ENCODE assay signal across 9 cellular contexts in the genomic region with DNA sequence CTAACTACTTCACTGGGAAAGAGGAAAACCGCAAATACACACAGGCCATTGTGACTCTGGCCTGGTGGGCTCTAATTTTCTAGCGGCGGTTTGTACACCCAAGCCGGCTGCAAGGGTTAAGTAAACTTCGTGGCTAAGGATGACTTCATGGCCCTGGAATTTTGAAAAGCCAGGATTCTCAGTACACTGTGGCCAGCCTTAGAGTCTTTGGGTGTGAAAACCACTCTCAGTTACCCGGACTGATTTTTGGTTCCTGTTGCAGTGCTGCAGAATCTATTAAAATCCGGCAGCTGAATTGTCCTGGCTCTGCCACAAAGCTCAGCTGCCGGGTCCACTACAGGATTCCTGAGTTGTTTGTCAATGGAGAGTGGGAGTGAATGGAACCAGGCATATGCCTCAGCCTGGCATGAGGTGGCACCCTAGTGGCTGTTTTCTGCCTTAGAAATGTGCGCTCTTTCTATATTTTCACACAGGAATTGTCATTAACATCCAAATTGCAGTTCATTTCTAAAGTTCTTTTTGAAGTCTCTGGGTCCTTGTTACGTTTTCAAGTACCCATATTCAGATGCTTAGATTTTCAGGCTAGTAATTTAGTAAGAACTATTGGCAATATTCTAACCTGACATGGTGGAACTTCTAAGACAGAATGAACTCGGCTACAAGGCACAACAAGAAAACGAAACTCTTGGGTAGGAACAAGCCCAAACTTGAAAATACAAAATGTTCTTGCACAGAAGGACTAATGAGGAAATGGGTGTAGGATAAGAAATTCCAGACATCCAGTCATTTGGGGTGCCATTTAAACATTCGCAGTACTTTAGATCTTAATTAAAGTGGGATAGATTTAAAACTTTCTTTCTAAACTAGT.
DNase-seq lines count a peak whose midpoint lies in the region; ATAC-seq, FAIRE-seq and TF ChIP-seq lines count a peak whose summit lies in the region.
"Had no signal": no experiment of that assay in that cellular context is flagged by ENCODE, and none has a peak within 500 bp of the region (broad histone marks: within the 10 kb centered on the region; RNA-seq: fewer than 3 reads in every experiment).

No MANE protein-coding gene starts in this region.

- TF ChIP-seq CTCF in kidney epithelial cell (IDR thresholded peaks at IDR 0.05; ENCODE audit: insufficient read depth, low read length, poor library complexity, severe bottlenecking) (peak; percentile 78), spleen (IDR thresholded peaks at IDR 0.05 in 8 of 11, conservative IDR thresholded peaks at IDR 0.05 in 3 of 11) (peak in 10 of 11 experiments; percentile 23 to 63 (median 55))

- H3K27me3 ChIP-seq in kidney epithelial cell (ENCODE audit: control insufficient read depth, insufficient read depth, low read length) (no peaks in the 10 kb centered on the region), spleen (replicated peaks in 1 of 7) (no peaks in the 10 kb centered on the region)

- peak; percentile 26 for DNase-seq in 8988T
- DNase-seq in H54 (ENCODE audit: insufficient read length, low spot score): peak; percentile 52
- peak; percentile 36 for DNase-seq in NCI-H526 treated with DMSO at 0.1 percent for 48 hours (lab: John Stamatoyannopoulos, UW)
- peak; percentile 14 to 73 for DNase-seq in cerebellar nuclear complex (lab: John Stamatoyannopoulos, UW)
- DNase-seq in kidney epithelial cell (ENCODE audit: low read depth): peak; percentile 92
- DNase-seq in spleen: no peak

- intact Hi-C loops in spleen (cut with DNase I; ENCODE audit: low total_unique reads): loop anchor here (10.0 kb wide), 1 partner anchor 293 kb away; no protein-coding TSS in a partner anchor

- WGBS in spleen, 5 donors: 26 to 52% (median 46%) methylated on average over 13 of the region's 13 CpGs

- H3K4me3 ChIP-seq in kidney epithelial cell (ENCODE audit: low read depth, low read length) (no peak overlapping the region), spleen (no peak overlapping the region)

- FAIRE-seq in H54 (lab: Jason Lieb, UNC): peak; percentile 95
- FAIRE-seq: colon had no signal

- ATAC-seq in GM21381 (IDR thresholded peaks at IDR 0.05; ENCODE audit: unreplicated experiment): no peak
- ATAC-seq in HG03432 (IDR thresholded peaks at IDR 0.05; ENCODE audit: unreplicated experiment): no peak

- H3K27ac ChIP-seq in spleen: peak overlapping the region; percentile 0 to 67 (median 55)

- H3K36me3 ChIP-seq in kidney epithelial cell (ENCODE audit: control insufficient read depth, insufficient read depth, low read length) (no peaks in the 10 kb centered on the region), spleen (no peaks in the 10 kb centered on the region)

- peaks cover 0 to 23% (median 12%) of the 10 kb centered on the region in 6 donors for H3K4me1 ChIP-seq in spleen

- TF ChIP-seq POLR2A in H54 (IDR thresholded peaks at IDR 0.05; ENCODE audit: low read depth, low read length) (no peak), spleen (IDR thresholded peaks at IDR 0.05) (no peak)

- H3K9me3 ChIP-seq in spleen: no peaks in the 10 kb centered on the region
